In genomic region chr19:17311455-17312248, GRCh38 we compare ENCODE assay signal across 3 cellular contexts.
TF ChIP-seq lines count a peak whose summit lies in the region.

No MANE protein-coding gene starts in this region.

TF ChIP-seq in SK-N-SH, 30 proteins besides CTCF, POLR2A, EP300 and RAD21:
- TF ChIP-seq FOSL2 (IDR thresholded peaks at IDR 0.05; ENCODE audit: borderline replicate concordance, low read depth) (peak; percentile 36), FOXM1 (IDR thresholded peaks at IDR 0.05; ENCODE audit: low read depth) (no peak), RFX5 (IDR thresholded peaks at IDR 0.05; ENCODE audit: low read length) (no peak), TAF1 (IDR thresholded peaks at IDR 0.05; ENCODE audit: borderline replicate concordance, low read depth, low read length) (no peak)

TF ChIP-seq in SK-N-SH treated with all-trans-retinoic acid at 6 μM for 48 hours, 23 proteins besides CTCF, POLR2A, EP300 and RAD21:
- TF ChIP-seq TOX (CRISPR knock-in tag; IDR thresholded peaks at IDR 0.05; ENCODE audit: borderline replicate concordance) = no peak
- TF ChIP-seq ZNF8 (CRISPR knock-in tag; IDR thresholded peaks at IDR 0.05) = no peak
- no peak for TF ChIP-seq ARNTL (CRISPR knock-in tag; IDR thresholded peaks at IDR 0.05; ENCODE audit: borderline replicate concordance, low read depth)
- no peak for TF ChIP-seq PPARA (CRISPR knock-in tag; IDR thresholded peaks at IDR 0.05; ENCODE audit: borderline replicate concordance)
- TF ChIP-seq, protein P1, sequence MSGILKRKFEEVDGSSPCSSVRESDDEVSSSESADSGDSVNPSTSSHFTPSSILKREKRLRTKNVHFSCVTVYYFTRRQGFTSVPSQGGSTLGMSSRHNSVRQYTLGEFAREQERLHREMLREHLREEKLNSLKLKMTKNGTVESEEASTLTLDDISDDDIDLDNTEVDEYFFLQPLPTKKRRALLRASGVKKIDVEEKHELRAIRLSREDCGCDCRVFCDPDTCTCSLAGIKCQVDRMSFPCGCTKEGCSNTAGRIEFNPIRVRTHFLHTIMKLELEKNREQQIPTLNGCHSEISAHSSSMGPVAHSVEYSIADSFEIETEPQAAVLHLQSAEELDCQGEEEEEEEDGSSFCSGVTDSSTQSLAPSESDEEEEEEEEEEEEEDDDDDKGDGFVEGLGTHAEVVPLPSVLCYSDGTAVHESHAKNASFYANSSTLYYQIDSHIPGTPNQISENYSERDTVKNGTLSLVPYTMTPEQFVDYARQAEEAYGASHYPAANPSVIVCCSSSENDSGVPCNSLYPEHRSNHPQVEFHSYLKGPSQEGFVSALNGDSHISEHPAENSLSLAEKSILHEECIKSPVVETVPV (CRISPR knock-in tag; IDR thresholded peaks at IDR 0.05) = no peak
- no peak for TF ChIP-seq ZC3H10 (CRISPR knock-in tag; IDR thresholded peaks at IDR 0.05)
- TF ChIP-seq BACH2 (CRISPR knock-in tag; IDR thresholded peaks at IDR 0.05; ENCODE audit: borderline replicate concordance) = no peak
- TF ChIP-seq OSR1 (CRISPR knock-in tag; IDR thresholded peaks at IDR 0.05) = no peak
- no peak for TF ChIP-seq ZNF70 (CRISPR knock-in tag; IDR thresholded peaks at IDR 0.05)
- TF ChIP-seq, protein P2, sequence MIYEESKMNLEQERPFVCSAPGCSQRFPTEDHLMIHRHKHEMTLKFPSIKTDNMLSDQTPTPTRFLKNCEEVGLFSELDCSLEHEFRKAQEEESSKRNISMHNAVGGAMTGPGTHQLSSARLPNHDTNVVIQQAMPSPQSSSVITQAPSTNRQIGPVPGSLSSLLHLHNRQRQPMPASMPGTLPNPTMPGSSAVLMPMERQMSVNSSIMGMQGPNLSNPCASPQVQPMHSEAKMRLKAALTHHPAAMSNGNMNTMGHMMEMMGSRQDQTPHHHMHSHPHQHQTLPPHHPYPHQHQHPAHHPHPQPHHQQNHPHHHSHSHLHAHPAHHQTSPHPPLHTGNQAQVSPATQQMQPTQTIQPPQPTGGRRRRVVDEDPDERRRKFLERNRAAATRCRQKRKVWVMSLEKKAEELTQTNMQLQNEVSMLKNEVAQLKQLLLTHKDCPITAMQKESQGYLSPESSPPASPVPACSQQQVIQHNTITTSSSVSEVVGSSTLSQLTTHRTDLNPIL (CRISPR knock-in tag; IDR thresholded peaks at IDR 0.05; ENCODE audit: low read depth) = no peak
- TF ChIP-seq ZNF565 (CRISPR knock-in tag; conservative IDR thresholded peaks at IDR 0.05; ENCODE audit: low read depth) = no peak
- no peak for TF ChIP-seq ZFP3 (CRISPR knock-in tag; IDR thresholded peaks at IDR 0.05)
- no peak for TF ChIP-seq ZFP30 (CRISPR knock-in tag; IDR thresholded peaks at IDR 0.05)
- TF ChIP-seq ESRRG (CRISPR knock-in tag; IDR thresholded peaks at IDR 0.05) = no peak
- TF ChIP-seq TSHZ2 (CRISPR knock-in tag; IDR thresholded peaks at IDR 0.05) = no peak
- TF ChIP-seq SNAI2 (CRISPR knock-in tag; IDR thresholded peaks at IDR 0.05) = no peak
- no peak for TF ChIP-seq GLIS3 (CRISPR knock-in tag; IDR thresholded peaks at IDR 0.05)
- TF ChIP-seq RARB (CRISPR knock-in tag; IDR thresholded peaks at IDR 0.05) = no peak
- TF ChIP-seq, protein P3, sequence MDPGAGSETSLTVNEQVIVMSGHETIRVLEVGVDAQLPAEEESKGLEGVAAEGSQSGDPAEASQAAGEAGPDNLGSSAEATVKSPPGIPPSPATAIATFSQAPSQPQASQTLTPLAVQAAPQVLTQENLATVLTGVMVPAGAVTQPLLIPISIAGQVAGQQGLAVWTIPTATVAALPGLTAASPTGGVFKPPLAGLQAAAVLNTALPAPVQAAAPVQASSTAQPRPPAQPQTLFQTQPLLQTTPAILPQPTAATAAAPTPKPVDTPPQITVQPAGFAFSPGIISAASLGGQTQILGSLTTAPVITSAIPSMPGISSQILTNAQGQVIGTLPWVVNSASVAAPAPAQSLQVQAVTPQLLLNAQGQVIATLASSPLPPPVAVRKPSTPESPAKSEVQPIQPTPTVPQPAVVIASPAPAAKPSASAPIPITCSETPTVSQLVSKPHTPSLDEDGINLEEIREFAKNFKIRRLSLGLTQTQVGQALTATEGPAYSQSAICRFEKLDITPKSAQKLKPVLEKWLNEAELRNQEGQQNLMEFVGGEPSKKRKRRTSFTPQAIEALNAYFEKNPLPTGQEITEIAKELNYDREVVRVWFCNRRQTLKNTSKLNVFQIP (CRISPR knock-in tag; IDR thresholded peaks at IDR 0.05; ENCODE audit: borderline replicate concordance, low read depth) = no peak
- TF ChIP-seq ISL1 (CRISPR knock-in tag; IDR thresholded peaks at IDR 0.05) = no peak

TF ChIP-seq in H1, 55 proteins besides CTCF, POLR2A, EP300 and RAD21:
- TF ChIP-seq SRF (IDR thresholded peaks at IDR 0.05; ENCODE audit: low read depth, low read length) (no peak), RNF2 (IDR thresholded peaks at IDR 0.05; ENCODE audit: borderline replicate concordance, low read depth, low read length, missing control alignments, poor library complexity, severe bottlenecking) (no peak), TAF7 (optimal IDR thresholded peaks at IDR 0.05; ENCODE audit: borderline replicate concordance, low read depth, low read length) (no peak), BRCA1 (IDR thresholded peaks at IDR 0.05; ENCODE audit: low read depth, low read length) (no peak), JUN (IDR thresholded peaks at IDR 0.05; ENCODE audit: low read depth, low read length) (no peak), ATF2 (IDR thresholded peaks at IDR 0.05; ENCODE audit: low read length) (no peak), SIN3A (conservative IDR thresholded peaks at IDR 0.05 in 1 of 2, IDR thresholded peaks at IDR 0.05 in 1 of 2; ENCODE audit: low read depth in 1 of 2, low read length in 2 of 2) (no peak), POU5F1 (IDR thresholded peaks at IDR 0.05; ENCODE audit: low read depth, low read length) (no peak), SP4 (IDR thresholded peaks at IDR 0.05; ENCODE audit: low read length) (no peak), KDM1A (IDR thresholded peaks at IDR 0.05; ENCODE audit: borderline replicate concordance, low read length) (no peak), CBX8 (IDR thresholded peaks at IDR 0.05; ENCODE audit: borderline replicate concordance, low read depth, low read length) (no peak), SP2 (IDR thresholded peaks at IDR 0.05; ENCODE audit: low read length) (no peak)
